ENCODE assay signal across 18 cellular contexts in the genomic region with DNA sequence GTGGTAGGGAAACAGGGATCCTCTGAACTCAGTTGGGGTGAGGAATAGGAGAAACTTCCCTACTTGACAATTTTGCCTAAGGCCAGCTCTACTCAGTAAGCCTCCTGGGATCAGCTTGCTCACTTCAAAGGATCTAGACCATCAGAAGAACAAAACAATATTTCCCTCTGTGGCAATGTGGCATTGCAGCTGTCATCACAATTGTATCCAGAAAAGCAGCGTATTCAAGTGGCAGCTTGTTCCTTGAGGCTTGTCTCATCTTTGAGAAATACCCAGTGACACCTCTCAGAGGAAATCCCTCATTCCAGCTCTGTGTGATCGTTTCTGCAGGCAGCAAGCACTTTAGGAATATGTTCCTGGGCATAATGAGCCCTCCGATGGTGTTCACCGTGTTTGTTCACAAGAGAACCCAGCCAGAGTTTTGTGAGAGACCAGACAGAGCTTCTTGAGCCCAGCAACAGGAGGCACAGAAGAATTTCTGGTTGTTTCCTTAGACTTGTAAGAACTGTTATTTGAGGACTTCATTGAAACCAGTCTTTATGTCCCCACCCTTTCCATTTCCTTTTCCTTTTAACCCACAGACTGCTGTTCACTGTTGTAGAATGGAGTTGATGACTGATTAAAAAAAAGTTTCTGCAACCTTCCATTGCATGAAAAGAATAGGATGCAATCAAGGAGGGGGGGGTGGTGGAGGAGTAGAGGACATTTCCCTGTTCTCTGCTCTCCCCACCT.
"Had no signal": no experiment of that assay in that cellular context is flagged by ENCODE, and none has a peak within 500 bp of the region (broad histone marks: within the 10 kb centered on the region; RNA-seq: fewer than 3 reads in every experiment).

No MANE protein-coding gene starts in this region.

- ATAC-seq: activated CD8-positive, alpha-beta memory T cell treated with anti-CD3 and anti-CD28 coated beads, Interleukin-2, amount 10 ng/mL, durations not matched to agents 7 days and 5 days; left colon; lower lobe of right lung; stimulated activated memory B cell treated with anti-CD40 and anti-IgM and Interleukin-4, amounts not matched to agents 10 μg/mL and 1 μg/mL and 100 μg/mL, for 72 hours had no signal

- H3K9me3 Mint-ChIP-seq: activated T-cell treated with anti-CD3 and anti-CD28 coated beads, Interleukin-2, amount 50 U/mL, for 24 hours had no signal

- H3K27ac ChIP-seq: lower lobe of right lung, neutrophil, thyroid gland had no signal

- DNase-seq: activated CD4-positive, alpha-beta memory T cell treated with anti-CD3 and anti-CD28 coated beads for 36 hours; activated CD4-positive, CD25-positive, alpha-beta regulatory T cell treated with anti-CD3 and anti-CD28 coated beads, Interleukin-2, amount 50 U/mL, for 72 hours; activated CD8-positive, alpha-beta memory T cell treated with anti-CD3 and anti-CD28 coated beads, Interleukin-2, amount 10 ng/mL, durations not matched to agents 7 days and 5 days; activated T-cell treated with anti-CD3 and anti-CD28 coated beads, Interleukin-2, amount 50 U/mL, for 24 hours; amniotic stem cell; effector CD8-positive, alpha-beta T cell; left colon; lower lobe of right lung; midbrain; naive B cell; stimulated activated CD4-positive, alpha-beta T cell treated with anti-CD3 and anti-CD28 coated beads, Interleukin-2, amount 100 ng/mL, for 48 hours had no signal

- H3K36me3 ChIP-seq: lower lobe of right lung, neutrophil, thyroid gland had no signal

- H3K36me3 Mint-ChIP-seq: activated CD4-positive, alpha-beta memory T cell treated with anti-CD3 and anti-CD28 coated beads for 36 hours; activated CD8-positive, alpha-beta memory T cell treated with anti-CD3 and anti-CD28 coated beads, Interleukin-2, amount 10 ng/mL, durations not matched to agents 7 days and 5 days; naive B cell; stimulated activated memory B cell treated with anti-CD40 and anti-IgM and Interleukin-4, amounts not matched to agents 10 μg/mL and 1 μg/mL and 100 μg/mL, for 72 hours had no signal

- H3K27me3 Mint-ChIP-seq: activated CD4-positive, alpha-beta memory T cell treated with anti-CD3 and anti-CD28 coated beads for 36 hours; activated CD8-positive, alpha-beta memory T cell treated with anti-CD3 and anti-CD28 coated beads, Interleukin-2, amount 10 ng/mL, durations not matched to agents 7 days and 5 days; activated T-cell treated with anti-CD3 and anti-CD28 coated beads, Interleukin-2, amount 50 U/mL, for 24 hours; central memory CD8-positive, alpha-beta T cell; naive B cell; stimulated activated memory B cell treated with anti-CD40 and anti-IgM and Interleukin-4, amounts not matched to agents 10 μg/mL and 1 μg/mL and 100 μg/mL, for 72 hours had no signal

- H3K4me3 Mint-ChIP-seq: activated CD4-positive, alpha-beta memory T cell treated with anti-CD3 and anti-CD28 coated beads for 36 hours; activated CD8-positive, alpha-beta memory T cell treated with anti-CD3 and anti-CD28 coated beads, Interleukin-2, amount 10 ng/mL, durations not matched to agents 7 days and 5 days; activated T-cell treated with anti-CD3 and anti-CD28 coated beads, Interleukin-2, amount 50 U/mL, for 24 hours; central memory CD8-positive, alpha-beta T cell; stimulated activated memory B cell treated with anti-CD40 and anti-IgM and Interleukin-4, amounts not matched to agents 10 μg/mL and 1 μg/mL and 100 μg/mL, for 72 hours; T-helper 2 cell treated with Interferon-gamma antibody and Interleukin-4, amounts not matched to agents 5 μg/mL and 100 μg/mL, for 36 hours had no signal

- H3K4me3 ChIP-seq: lower lobe of right lung, thyroid gland had no signal

- H3K4me1 ChIP-seq: lower lobe of right lung had no signal

- FAIRE-seq: endothelial cell of umbilical vein had no signal

- H3K4me1 Mint-ChIP-seq: activated CD8-positive, alpha-beta memory T cell treated with anti-CD3 and anti-CD28 coated beads, Interleukin-2, amount 10 ng/mL, durations not matched to agents 7 days and 5 days; central memory CD8-positive, alpha-beta T cell; naive B cell; stimulated activated memory B cell treated with anti-CD40 and anti-IgM and Interleukin-4, amounts not matched to agents 10 μg/mL and 1 μg/mL and 100 μg/mL, for 72 hours had no signal

- H3K27ac Mint-ChIP-seq: activated CD4-positive, alpha-beta memory T cell treated with anti-CD3 and anti-CD28 coated beads for 36 hours; activated CD8-positive, alpha-beta memory T cell treated with anti-CD3 and anti-CD28 coated beads, Interleukin-2, amount 10 ng/mL, durations not matched to agents 7 days and 5 days; activated naive CD4-positive, alpha-beta T cell treated with anti-CD3 and anti-CD28 coated beads, Interleukin-2, amount 50 U/mL, for 72 hours; activated T-cell treated with anti-CD3 and anti-CD28 coated beads, Interleukin-2, amount 50 U/mL, for 24 hours; naive B cell; stimulated activated memory B cell treated with anti-CD40 and anti-IgM and Interleukin-4, amounts not matched to agents 10 μg/mL and 1 μg/mL and 100 μg/mL, for 72 hours; T-helper 2 cell treated with Interferon-gamma antibody and Interleukin-4, amounts not matched to agents 5 μg/mL and 100 μg/mL, for 36 hours had no signal

- H3K9me3 ChIP-seq: lower lobe of right lung, neutrophil, thyroid gland had no signal

- H3K27me3 ChIP-seq: neutrophil, thyroid gland had no signal
